In genomic region chr10:119737827-119738226, GRCh38 we compare ENCODE assay signal across 1 cellular context.
A peak's percentile ranks its signal among the peaks of the same experiment; 100 is the strongest.
TF ChIP-seq lines count a peak whose summit lies in the region.

No MANE protein-coding gene starts in this region.

TF ChIP-seq in HepG2, 621 proteins besides CTCF, POLR2A, EP300 and RAD21 (continued from another document):
- TF ChIP-seq, protein P1, sequence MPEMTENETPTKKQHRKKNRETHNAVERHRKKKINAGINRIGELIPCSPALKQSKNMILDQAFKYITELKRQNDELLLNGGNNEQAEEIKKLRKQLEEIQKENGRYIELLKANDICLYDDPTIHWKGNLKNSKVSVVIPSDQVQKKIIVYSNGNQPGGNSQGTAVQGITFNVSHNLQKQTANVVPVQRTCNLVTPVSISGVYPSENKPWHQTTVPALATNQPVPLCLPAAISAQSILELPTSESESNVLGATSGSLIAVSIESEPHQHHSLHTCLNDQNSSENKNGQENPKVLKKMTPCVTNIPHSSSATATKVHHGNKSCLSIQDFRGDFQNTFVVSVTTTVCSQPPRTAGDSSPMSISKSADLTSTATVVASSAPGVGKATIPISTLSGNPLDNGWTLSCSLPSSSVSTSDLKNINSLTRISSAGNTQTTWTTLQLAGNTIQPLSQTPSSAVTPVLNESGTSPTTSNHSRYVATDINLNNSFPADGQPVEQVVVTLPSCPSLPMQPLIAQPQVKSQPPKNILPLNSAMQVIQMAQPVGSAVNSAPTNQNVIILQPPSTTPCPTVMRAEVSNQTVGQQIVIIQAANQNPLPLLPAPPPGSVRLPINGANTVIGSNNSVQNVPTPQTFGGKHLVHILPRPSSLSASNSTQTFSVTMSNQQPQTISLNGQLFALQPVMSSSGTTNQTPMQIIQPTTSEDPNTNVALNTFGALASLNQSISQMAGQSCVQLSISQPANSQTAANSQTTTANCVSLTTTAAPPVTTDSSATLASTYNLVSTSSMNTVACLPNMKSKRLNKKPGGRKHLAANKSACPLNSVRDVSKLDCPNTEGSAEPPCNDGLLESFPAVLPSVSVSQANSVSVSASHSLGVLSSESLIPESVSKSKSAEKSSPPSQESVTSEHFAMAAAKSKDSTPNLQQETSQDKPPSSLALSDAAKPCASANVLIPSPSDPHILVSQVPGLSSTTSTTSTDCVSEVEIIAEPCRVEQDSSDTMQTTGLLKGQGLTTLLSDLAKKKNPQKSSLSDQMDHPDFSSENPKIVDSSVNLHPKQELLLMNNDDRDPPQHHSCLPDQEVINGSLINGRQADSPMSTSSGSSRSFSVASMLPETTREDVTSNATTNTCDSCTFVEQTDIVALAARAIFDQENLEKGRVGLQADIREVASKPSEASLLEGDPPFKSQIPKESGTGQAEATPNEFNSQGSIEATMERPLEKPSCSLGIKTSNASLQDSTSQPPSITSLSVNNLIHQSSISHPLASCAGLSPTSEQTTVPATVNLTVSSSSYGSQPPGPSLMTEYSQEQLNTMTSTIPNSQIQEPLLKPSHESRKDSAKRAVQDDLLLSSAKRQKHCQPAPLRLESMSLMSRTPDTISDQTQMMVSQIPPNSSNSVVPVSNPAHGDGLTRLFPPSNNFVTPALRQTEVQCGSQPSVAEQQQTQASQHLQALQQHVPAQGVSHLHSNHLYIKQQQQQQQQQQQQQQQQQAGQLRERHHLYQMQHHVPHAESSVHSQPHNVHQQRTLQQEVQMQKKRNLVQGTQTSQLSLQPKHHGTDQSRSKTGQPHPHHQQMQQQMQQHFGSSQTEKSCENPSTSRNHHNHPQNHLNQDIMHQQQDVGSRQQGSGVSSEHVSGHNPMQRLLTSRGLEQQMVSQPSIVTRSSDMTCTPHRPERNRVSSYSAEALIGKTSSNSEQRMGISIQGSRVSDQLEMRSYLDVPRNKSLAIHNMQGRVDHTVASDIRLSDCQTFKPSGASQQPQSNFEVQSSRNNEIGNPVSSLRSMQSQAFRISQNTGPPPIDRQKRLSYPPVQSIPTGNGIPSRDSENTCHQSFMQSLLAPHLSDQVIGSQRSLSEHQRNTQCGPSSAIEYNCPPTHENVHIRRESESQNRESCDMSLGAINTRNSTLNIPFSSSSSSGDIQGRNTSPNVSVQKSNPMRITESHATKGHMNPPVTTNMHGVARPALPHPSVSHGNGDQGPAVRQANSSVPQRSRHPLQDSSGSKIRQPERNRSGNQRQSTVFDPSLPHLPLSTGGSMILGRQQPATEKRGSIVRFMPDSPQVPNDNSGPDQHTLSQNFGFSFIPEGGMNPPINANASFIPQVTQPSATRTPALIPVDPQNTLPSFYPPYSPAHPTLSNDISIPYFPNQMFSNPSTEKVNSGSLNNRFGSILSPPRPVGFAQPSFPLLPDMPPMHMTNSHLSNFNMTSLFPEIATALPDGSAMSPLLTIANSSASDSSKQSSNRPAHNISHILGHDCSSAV (CRISPR knock-in tag; IDR thresholded peaks at IDR 0.05; ENCODE audit: borderline replicate concordance), result no peak
- TF ChIP-seq ZSCAN20 (CRISPR knock-in tag; IDR thresholded peaks at IDR 0.05; ENCODE audit: borderline replicate concordance), result no peak
- TF ChIP-seq FOSL2 (CRISPR knock-in tag; IDR thresholded peaks at IDR 0.05), result peak; percentile 73
